Comparison of ENCODE assay signal across 8 cellular contexts in the genomic region with DNA sequence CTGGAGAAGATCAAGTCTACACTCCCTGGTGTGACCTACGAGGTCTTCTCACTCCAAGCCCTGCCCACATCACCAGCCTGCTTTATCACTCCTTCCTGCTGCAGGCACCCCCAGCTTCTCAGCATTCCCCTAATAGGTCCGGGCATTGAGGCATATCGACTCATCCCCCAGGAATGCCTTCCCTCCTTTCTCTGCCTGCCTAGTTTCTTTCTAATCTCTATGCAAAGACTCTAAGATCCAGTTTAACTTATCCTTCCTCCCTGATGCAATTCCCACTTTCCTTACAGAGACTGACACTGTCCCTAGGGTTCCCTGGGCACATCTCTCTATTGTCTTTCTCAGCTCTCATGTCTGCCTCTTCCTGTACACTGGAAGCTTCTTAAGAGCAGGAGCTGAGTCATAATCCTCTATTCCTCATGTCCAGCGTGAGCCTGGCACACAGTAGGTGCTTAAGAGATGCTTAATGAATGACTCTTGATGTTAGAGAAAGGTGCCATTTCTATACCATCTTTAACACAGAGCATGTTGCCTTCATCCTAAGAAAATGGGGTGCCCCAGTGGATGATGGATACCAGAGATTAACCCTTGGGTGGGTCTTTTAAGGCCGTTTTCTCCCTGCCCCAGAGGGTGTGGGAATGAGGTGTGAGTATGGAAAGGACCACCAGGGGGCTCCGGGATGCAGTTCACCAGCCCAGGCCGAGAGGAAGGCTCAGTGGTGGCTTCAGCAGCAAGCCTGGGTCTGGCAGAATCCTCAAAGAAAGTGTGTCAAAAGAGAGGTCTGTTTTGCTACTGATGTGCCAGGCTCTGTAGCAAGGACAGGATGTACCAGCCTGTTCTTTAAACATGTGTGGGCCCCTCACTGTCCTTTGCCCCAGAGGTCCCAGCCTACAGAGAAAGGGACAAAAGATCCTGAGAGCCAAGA. TPM values are rescaled to one million over a fixed set of nuclear protein-coding genes. Genes with fewer than 3 reads are reported as not detected.
DNase-seq lines count a peak whose midpoint lies in the region; ATAC-seq and TF ChIP-seq lines count a peak whose summit lies in the region.

No MANE protein-coding gene starts in this region.

- peaks cover 2% of the 10 kb centered on the region for H3K27me3 Mint-ChIP-seq in glutamatergic neuron (ENCODE audit: unreplicated experiment)

- H3K9me3 ChIP-seq in HEK293 (ENCODE audit: control insufficient read depth, insufficient read depth, low read depth, low read length), result no peaks in the 10 kb centered on the region
- H3K9me3 ChIP-seq in psoas muscle, result no peaks in the 10 kb centered on the region

- CTCF ChIA-PET in HEK293 (lab: Yijun Ruan, JAX), result interaction anchor here (0.6 to 2.7 kb wide), 24 partner anchors 8 to 482 kb away, joined by 3 to 9 read pairs (median 4); no protein-coding TSS in a partner anchor

- POLR2A ChIA-PET in HEK293 (lab: Yijun Ruan, JAX), result interaction anchor here (1.8 kb wide), 1 partner anchor 35 kb away, joined by 6 read pairs; the partner anchor contains the start of gene PARVA

- intact Hi-C loops in psoas muscle (cut with DNase I), result loop anchor here (1.0 to 10.0 kb wide), 4 partner anchors 173 to 480 kb away; partner anchors contain the start of gene TEAD1 (in 1 of the 2)

- H3K4me3 Mint-ChIP-seq in glutamatergic neuron (ENCODE audit: unreplicated experiment), result peak overlapping the region; percentile 17

- peaks cover 37% of the 10 kb centered on the region for H3K4me1 Mint-ChIP-seq in glutamatergic neuron (ENCODE audit: low read depth, unreplicated experiment)

- peaks cover 3% of the 10 kb centered on the region for H3K9me3 Mint-ChIP-seq in glutamatergic neuron (ENCODE audit: unreplicated experiment)

- no peaks in the 10 kb centered on the region for H3K27me3 ChIP-seq in psoas muscle (ENCODE audit: insufficient read depth in 3 of 3, low read length in 2 of 3)

- H3K27ac ChIP-seq in HEK293 (ENCODE audit: extremely low read depth, low read depth, low read length) (no peak overlapping the region), psoas muscle (peak overlapping the region; percentile 30)

- H3K36me3 Mint-ChIP-seq in glutamatergic neuron (ENCODE audit: unreplicated experiment), result no peaks in the 10 kb centered on the region

- DNase-seq in DMS53 treated with DMSO at 0.1 percent for 48 hours (lab: John Stamatoyannopoulos, UW; ENCODE audit: unreplicated experiment), result peak; percentile 1
- DNase-seq in NCI-H345 (lab: John Stamatoyannopoulos, UW), result peak; percentile 42
- DNase-seq in activated T-cell treated with anti-CD3 and anti-CD28 coated beads, Interleukin-2, amount 50 U/mL, for 48 hours, result peak; percentile 52 to 60
- DNase-seq in glutamatergic neuron, result peak; percentile 86
- peak; percentile 68 to 79 for DNase-seq in psoas muscle
- no peak for DNase-seq in NCI-H1048 (lab: John Stamatoyannopoulos, UW)

- TF ChIP-seq CTCF in HEK293 (tag by site-specific recombination; IDR thresholded peaks at IDR 0.05), result peak; percentile 43
- peak; percentile 83 for TF ChIP-seq CTCF in glutamatergic neuron (IDR thresholded peaks at IDR 0.05; ENCODE audit: partially characterized antibody, unreplicated experiment)
- TF ChIP-seq CTCF in psoas muscle (IDR thresholded peaks at IDR 0.05), result peak; percentile 66

- 37 to 44% (median 42%) methylated on average over 7 of the region's 7 CpGs for WGBS in psoas muscle, 3 donors

- ATAC-seq in psoas muscle (peak; percentile 90 to 92 (median 91)), GM21528 (IDR thresholded peaks at IDR 0.05; ENCODE audit: low FRiP score, unreplicated experiment) (no peak)

- no peaks in the 10 kb centered on the region for H3K4me1 ChIP-seq in HEK293 (ENCODE audit: control insufficient read depth, insufficient read depth, low read length)
- H3K4me1 ChIP-seq in psoas muscle, result peaks cover 26% of the 10 kb centered on the region

- H3K36me3 ChIP-seq in HEK293 (ENCODE audit: control insufficient read depth in 2 of 2, insufficient read depth in 1 of 2, low read length in 2 of 2), result no peaks in the 10 kb centered on the region
- no peaks in the 10 kb centered on the region for H3K36me3 ChIP-seq in psoas muscle (ENCODE audit: insufficient read depth in 1 of 2, low read depth in 1 of 2)

- H3K27ac Mint-ChIP-seq in glutamatergic neuron (ENCODE audit: unreplicated experiment), result peak overlapping the region; percentile 65

- H3K4me3 ChIP-seq in HEK293 (ENCODE audit: low read depth, low read length) (no peak overlapping the region), psoas muscle (no peak overlapping the region)

TF ChIP-seq in HEK293, 187 proteins besides CTCF, POLR2A, EP300 and RAD21 (continues in another document):
- TF ChIP-seq ZNF16 (tag by site-specific recombination; IDR thresholded peaks at IDR 0.05; ENCODE audit: low read depth), result no peak
- TF ChIP-seq ZNF335 (tag by site-specific recombination; conservative IDR thresholded peaks at IDR 0.05), result peak; percentile 44
- TF ChIP-seq ZNF707 (tag by site-specific recombination; IDR thresholded peaks at IDR 0.05), result no peak
- TF ChIP-seq, protein P1, sequence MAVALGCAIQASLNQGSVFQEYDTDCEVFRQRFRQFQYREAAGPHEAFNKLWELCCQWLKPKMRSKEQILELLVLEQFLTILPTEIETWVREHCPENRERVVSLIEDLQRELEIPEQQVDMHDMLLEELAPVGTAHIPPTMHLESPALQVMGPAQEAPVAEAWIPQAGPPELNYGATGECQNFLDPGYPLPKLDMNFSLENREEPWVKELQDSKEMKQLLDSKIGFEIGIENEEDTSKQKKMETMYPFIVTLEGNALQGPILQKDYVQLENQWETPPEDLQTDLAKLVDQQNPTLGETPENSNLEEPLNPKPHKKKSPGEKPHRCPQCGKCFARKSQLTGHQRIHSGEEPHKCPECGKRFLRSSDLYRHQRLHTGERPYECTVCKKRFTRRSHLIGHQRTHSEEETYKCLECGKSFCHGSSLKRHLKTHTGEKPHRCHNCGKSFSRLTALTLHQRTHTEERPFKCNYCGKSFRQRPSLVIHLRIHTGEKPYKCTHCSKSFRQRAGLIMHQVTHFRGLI (tag by site-specific recombination; IDR thresholded peaks at IDR 0.05), result no peak
- TF ChIP-seq ZNF292 (tag by site-specific recombination; IDR thresholded peaks at IDR 0.05; ENCODE audit: borderline replicate concordance, low read depth), result no peak
- TF ChIP-seq ZNF157 (tag by site-specific recombination; IDR thresholded peaks at IDR 0.05), result no peak
- no peak for TF ChIP-seq ZNF423 (tag by site-specific recombination; IDR thresholded peaks at IDR 0.05)
- TF ChIP-seq ZNF146 (tag by site-specific recombination; IDR thresholded peaks at IDR 0.05), result no peak
- TF ChIP-seq ZNF660 (tag by site-specific recombination; IDR thresholded peaks at IDR 0.05), result no peak
- TF ChIP-seq ZNF121 (tag by site-specific recombination; IDR thresholded peaks at IDR 0.05), result no peak
- peak; percentile 26 for TF ChIP-seq ZNF654 (tag by site-specific recombination; IDR thresholded peaks at IDR 0.05; ENCODE audit: low read depth)
- no peak for TF ChIP-seq ZNF571 (tag by site-specific recombination; IDR thresholded peaks at IDR 0.05)
- TF ChIP-seq ZSCAN23 (tag by site-specific recombination; IDR thresholded peaks at IDR 0.05), result no peak
- no peak for TF ChIP-seq ZNF140 (tag by site-specific recombination; IDR thresholded peaks at IDR 0.05)
- TF ChIP-seq, protein P2, sequence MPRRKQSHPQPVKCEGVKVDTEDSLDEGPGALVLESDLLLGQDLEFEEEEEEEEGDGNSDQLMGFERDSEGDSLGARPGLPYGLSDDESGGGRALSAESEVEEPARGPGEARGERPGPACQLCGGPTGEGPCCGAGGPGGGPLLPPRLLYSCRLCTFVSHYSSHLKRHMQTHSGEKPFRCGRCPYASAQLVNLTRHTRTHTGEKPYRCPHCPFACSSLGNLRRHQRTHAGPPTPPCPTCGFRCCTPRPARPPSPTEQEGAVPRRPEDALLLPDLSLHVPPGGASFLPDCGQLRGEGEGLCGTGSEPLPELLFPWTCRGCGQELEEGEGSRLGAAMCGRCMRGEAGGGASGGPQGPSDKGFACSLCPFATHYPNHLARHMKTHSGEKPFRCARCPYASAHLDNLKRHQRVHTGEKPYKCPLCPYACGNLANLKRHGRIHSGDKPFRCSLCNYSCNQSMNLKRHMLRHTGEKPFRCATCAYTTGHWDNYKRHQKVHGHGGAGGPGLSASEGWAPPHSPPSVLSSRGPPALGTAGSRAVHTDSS (tag by site-specific recombination; IDR thresholded peaks at IDR 0.05), result no peak
- no peak for TF ChIP-seq SCRT2 (tag by site-specific recombination; IDR thresholded peaks at IDR 0.05)
- no peak for TF ChIP-seq ZNF175 (tag by site-specific recombination; IDR thresholded peaks at IDR 0.05)
- no peak for TF ChIP-seq ZNF2 (tag by site-specific recombination; IDR thresholded peaks at IDR 0.05)
- TF ChIP-seq PRDM1 (tag by site-specific recombination; IDR thresholded peaks at IDR 0.05), result peak; percentile 63; the same call in 1 of the 2 replicates
- TF ChIP-seq ZIC2 (tag by site-specific recombination; IDR thresholded peaks at IDR 0.05), result 0 out of 2 replicates have a peak, but pooled peaks have one; percentile 16
- peak; percentile 56; the same call in 1 of the 2 replicates for TF ChIP-seq ZBTB48 (tag by site-specific recombination; IDR thresholded peaks at IDR 0.05)
- no peak for TF ChIP-seq ZNF398 (tag by site-specific recombination; IDR thresholded peaks at IDR 0.05)
- TF ChIP-seq ZNF24 (tag by site-specific recombination; IDR thresholded peaks at IDR 0.05), result no peak

RNA-seq across cellular contexts. Expression of gene PARVA, which starts 34.7 kb away (rescaled TPM):
- total RNA-seq in glutamatergic neuron (ENCODE audit: unreplicated experiment) (15.0 TPM), psoas muscle (10 to 100 TPM in 3 of 4 donors, 1 to 10 TPM in 1; 8.3 to 22.7 (median 15.6) TPM)
- 1 to 10 TPM; 4.4 to 8.5 (median 4.8) TPM for polyA plus RNA-seq in psoas muscle
